ENCODE assay signal across 19 cellular contexts in genomic region chr4:5724377-5724776, GRCh38. TPM values are rescaled to one million over a fixed set of nuclear protein-coding genes. Genes with fewer than 3 reads are reported as not detected.
DNase-seq lines count a peak whose midpoint lies in the region; ATAC-seq, FAIRE-seq and TF ChIP-seq lines count a peak whose summit lies in the region.
"Had no signal": no experiment of that assay in that cellular context is flagged by ENCODE, and none has a peak within 500 bp of the region (broad histone marks: within the 10 kb centered on the region; RNA-seq: fewer than 3 reads in every experiment).

No MANE protein-coding gene starts in this region.

- CTCF ChIA-PET in A549 (lab: Yijun Ruan, JAX) (no interaction called here), K562 (lab: Yijun Ruan, JAX; ENCODE audit: low intra/inter-chr PET ratio) (no interaction called here), OCI-LY7 (lab: Charles Lee; ENCODE audit: unreplicated experiment) (no interaction called here)

- no peak overlapping the region for H2AFZ ChIP-seq in K562 (ENCODE audit: low read depth, low read length)
- H2AFZ ChIP-seq in OCI-LY7 (ENCODE audit: low read length): no peak overlapping the region

- DNase-seq in A549 (ENCODE audit: low read depth in 1 of 2, low spot score in 1 of 2) (peak in 1 of 2 experiments; percentile 41), HK-2 (ENCODE audit: unreplicated experiment) (peak; percentile 76), K562 (ENCODE audit: extremely low read depth in 1 of 4, low spot score in 3 of 4) (no peak), kidney tubule cell (ENCODE audit: low spot score) (peak; percentile 92), OCI-LY7 (ENCODE audit: low spot score) (no peak)
- DNase-seq in stimulated activated naive B cell treated with anti-CD40 and anti-IgM and Interleukin-4, amounts not matched to agents 10 μg/mL and 1 μg/mL and 100 μg/mL, for 72 hours: no peak
- DNase-seq: 8988T, AML-193, DMS53, GDM1, NCI-H1417 treated with DMSO at 0.1 percent for 48 hours, NCI-H2081, NCI-H524 treated with DMSO at 0.1 percent for 48 hours, OCI-M1, SK-N-SH had no signal

- no peak overlapping the region for H3K9ac ChIP-seq in K562 (ENCODE audit: insufficient read depth in 1 of 2, low read depth in 2 of 2, low read length in 2 of 2)
- H3K9ac ChIP-seq: SK-N-SH had no signal

- H4K20me1 ChIP-seq in K562 (replicated peaks; ENCODE audit: control insufficient read depth, insufficient read depth, low read length) (no peaks in the 10 kb centered on the region), OCI-LY7 (ENCODE audit: insufficient read depth, low read length) (no peaks in the 10 kb centered on the region)

- H3K9me3 ChIP-seq in A549 (no peaks in the 10 kb centered on the region), K562 (replicated peaks; ENCODE audit: control insufficient read depth, insufficient read depth, low read depth, low read length) (no peaks in the 10 kb centered on the region), OCI-LY7 (ENCODE audit: low read length) (no peaks in the 10 kb centered on the region)
- H3K9me3 ChIP-seq: SK-N-SH had no signal

- H3K27me3 Mint-ChIP-seq in stimulated activated naive B cell treated with anti-CD40 and anti-IgM and Interleukin-4, amounts not matched to agents 10 μg/mL and 1 μg/mL and 100 μg/mL, for 72 hours: peaks cover 7 to 13% of the 10 kb centered on the region in 2 donors

- H3K27ac ChIP-seq in A549 (peak overlapping the region; percentile 59 to 83; a peak in 5 of 6 replicates), K562 (ENCODE audit: extremely low read depth, low read depth, low read length) (no peak overlapping the region), OCI-LY7 (ENCODE audit: low read depth, low read length, poor library complexity, severe bottlenecking) (no peak overlapping the region)

- H3K9me2 ChIP-seq in OCI-LY7 (ENCODE audit: insufficient read depth, low read length): no peaks in the 10 kb centered on the region
- H3K9me2 ChIP-seq: SK-N-SH had no signal

- TF ChIP-seq RAD21 in A549 (conservative IDR thresholded peaks at IDR 0.05 in 1 of 2, IDR thresholded peaks at IDR 0.05 in 1 of 2) (no peak), K562 (CRISPR knock-in tag; conservative IDR thresholded peaks at IDR 0.05 in 1 of 2, IDR thresholded peaks at IDR 0.05 in 1 of 2) (no peak)

- TF ChIP-seq EP300 in A549 (IDR thresholded peaks at IDR 0.05) (no peak), K562 (IDR thresholded peaks at IDR 0.05; ENCODE audit: low read length) (no peak)

- no peaks in the 10 kb centered on the region for H3K4me1 Mint-ChIP-seq in stimulated activated naive B cell treated with anti-CD40 and anti-IgM and Interleukin-4, amounts not matched to agents 10 μg/mL and 1 μg/mL and 100 μg/mL, for 72 hours

- H3K79me2 ChIP-seq in K562 (ENCODE audit: control insufficient read depth, insufficient read depth, low read length) (no peaks in the 10 kb centered on the region), OCI-LY7 (ENCODE audit: insufficient read depth, low read depth, low read length) (no peaks in the 10 kb centered on the region)

- H3K9me1 ChIP-seq in K562 (ENCODE audit: control insufficient read depth, insufficient read depth, low read length): peaks cover 2% of the 10 kb centered on the region

- no peak overlapping the region for H3K4me3 Mint-ChIP-seq in stimulated activated naive B cell treated with anti-CD40 and anti-IgM and Interleukin-4, amounts not matched to agents 10 μg/mL and 1 μg/mL and 100 μg/mL, for 72 hours

- H3K4me3 ChIP-seq in A549: no peak overlapping the region
- no peak overlapping the region for H3K4me3 ChIP-seq in K562
- H3K4me3 ChIP-seq in OCI-LY7 (ENCODE audit: low read depth, low read length, poor library complexity, severe bottlenecking): no peak overlapping the region

- no peak for FAIRE-seq in A549 (lab: Jason Lieb, UNC)
- FAIRE-seq in K562 (lab: Jason Lieb, UNC): no peak
- FAIRE-seq: GM12892 had no signal

- WGBS in A549 (ENCODE audit: missing lambda C conversion rate): 49% methylated on average over 7 of the region's 7 CpGs
- 17% methylated on average over 7 of the region's 7 CpGs for WGBS in K562 (ENCODE audit: insufficient coverage, low coverage, missing lambda C conversion rate)

- no TSS peak for BruUV-seq in K562 (replicated peaks; lab: Mats Ljungman, UMichigan)
- BruUV-seq in OCI-LY7 (replicated peaks; lab: Mats Ljungman, UMichigan): no TSS peak

- H3K4me1 ChIP-seq in A549 (peaks cover 47% of the 10 kb centered on the region), K562 (replicated peaks in 1 of 2; ENCODE audit: control insufficient read depth in 2 of 2, insufficient read depth in 2 of 2, low read length in 2 of 2) (no peaks in the 10 kb centered on the region), OCI-LY7 (ENCODE audit: insufficient read depth, low read length, poor library complexity, severe bottlenecking) (no peaks in the 10 kb centered on the region)

- H3K36me3 Mint-ChIP-seq in stimulated activated naive B cell treated with anti-CD40 and anti-IgM and Interleukin-4, amounts not matched to agents 10 μg/mL and 1 μg/mL and 100 μg/mL, for 72 hours: no peaks in the 10 kb centered on the region

- H3K27ac Mint-ChIP-seq in stimulated activated naive B cell treated with anti-CD40 and anti-IgM and Interleukin-4, amounts not matched to agents 10 μg/mL and 1 μg/mL and 100 μg/mL, for 72 hours: no peak overlapping the region

- ATAC-seq in A549 (peak in 1 of 2 experiments; percentile 42; a peak in 2 of 6 replicates), K562 (no peak), GM21576 (IDR thresholded peaks at IDR 0.05; ENCODE audit: unreplicated experiment) (no peak), GM18511 (IDR thresholded peaks at IDR 0.05; ENCODE audit: unreplicated experiment) (no peak)
- ATAC-seq in stimulated activated naive B cell treated with anti-CD40 and anti-IgM and Interleukin-4, amounts not matched to agents 10 μg/mL and 1 μg/mL and 100 μg/mL, for 72 hours (replicated peaks): no peak
- ATAC-seq: Right ventricle myocardium inferior had no signal

- POLR2A ChIA-PET in A549 (lab: Yijun Ruan, JAX) (no interaction called here), K562 (lab: Yijun Ruan, JAX) (interaction anchor here (0.6 to 0.7 kb wide), 2 partner anchors 9 to 11 kb away, joined by 3 to 5 read pairs; no protein-coding TSS in a partner anchor), OCI-LY7 (lab: Charles Lee) (no interaction called here)

- TF ChIP-seq CTCF in A549 (IDR thresholded peaks at IDR 0.05) (no peak), K562 (IDR thresholded peaks at IDR 0.05 in 2 of 3, conservative IDR thresholded peaks at IDR 0.05 in 1 of 3; ENCODE audit: insufficient read depth in 2 of 3, low read depth in 1 of 3, low read length in 3 of 3) (no peak), OCI-LY7 (conservative IDR thresholded peaks at IDR 0.05; ENCODE audit: low read length) (no peak)

- TF ChIP-seq POLR2A in A549 (IDR thresholded peaks at IDR 0.05; ENCODE audit: low read length) (no peak), K562 (conservative IDR thresholded peaks at IDR 0.05) (no peak)

- no peaks in the 10 kb centered on the region for H3K27me3 ChIP-seq in K562 (ENCODE audit: control insufficient read depth in 2 of 2, insufficient read depth in 2 of 2, low read length in 2 of 2)

- H3K36me3 ChIP-seq in K562 (ENCODE audit: control insufficient read depth, insufficient read depth, low read length): no peaks in the 10 kb centered on the region
- no peaks in the 10 kb centered on the region for H3K36me3 ChIP-seq in OCI-LY7 (ENCODE audit: insufficient read depth, low read length)

- peak overlapping the region; percentile 47; the same call in 1 of the 3 replicates for H3K4me2 ChIP-seq in A549
- H3K4me2 ChIP-seq in K562 (ENCODE audit: insufficient read depth, low read length): no peak overlapping the region
- H3K4me2 ChIP-seq in OCI-LY7 (ENCODE audit: low read length): no peak overlapping the region
- H3K4me2 ChIP-seq: SK-N-SH had no signal

- peaks cover 5 to 8% of the 10 kb centered on the region in 2 donors for H3K9me3 Mint-ChIP-seq in stimulated activated naive B cell treated with anti-CD40 and anti-IgM and Interleukin-4, amounts not matched to agents 10 μg/mL and 1 μg/mL and 100 μg/mL, for 72 hours

- in situ Hi-C loops in K562 (cut with MboI): no loop called here

- intact Hi-C loops in K562 (cut with micrococcal nuclease): no loop called here
- intact Hi-C loops in OCI-LY7 (cut with micrococcal nuclease; ENCODE audit: unreplicated experiment): no loop called here

RNA-seq across cellular contexts. Expression of gene EVC, which starts 13.4 kb away (rescaled TPM):
- 3.0 and 5.7 TPM in 2 replicates for polyA plus RNA-seq in A549 (2011; rRNA removed)
- 4.0 and 5.6 TPM in 2 replicates for polyA plus RNA-seq in A549 (2012; cell fraction: cytosol; rRNA removed)
- 7.5 and 12.1 TPM in 2 replicates for polyA plus RNA-seq in A549 (2012; cell fraction: nucleus; rRNA removed)
- polyA plus RNA-seq in A549 (2017; fragmentation: RNase III; extraction: RNeasy Plus Mini Kit Qiagen cat#74134 plus additional on column Dnase treatment): 5.4 to 6.4 TPM (median 5.5 TPM) in 3 replicates
- 7.4 and 10.2 TPM in 2 replicates for polyA minus RNA-seq in A549 (2011; rRNA and poly(A)+ RNA removed)
- total RNA-seq in K562 (2011; cell fraction: chromatin; rRNA removed; ENCODE audit: low replicate concordance): 3.4 and 3.9 TPM in 2 replicates
- 1.3 and 1.6 TPM in 2 replicates for total RNA-seq in K562 (2011; cell fraction: nucleolus; rRNA removed)
- 1.1 and 2.0 TPM in 2 replicates for total RNA-seq in K562 (2011; cell fraction: nucleoplasm; rRNA removed)
- 0.91 and 2.3 TPM in 2 replicates for total RNA-seq in K562 (2014; rRNA removed)
- total RNA-seq in K562 (2014; rRNA removed; fragmentation: Illumina TruSeq; extraction: Trizol): 1.1 and 1.2 TPM in 2 replicates
- 1.4 and 1.7 TPM in 2 replicates for total RNA-seq in K562 (2015; rRNA removed; fragmentation: Illumina TruSeq; extraction: Trizol)
- total RNA-seq in K562 (2021): 3.2 and 3.4 TPM in 2 replicates
- 0.01 and 0.22 TPM in 2 replicates for polyA plus RNA-seq in K562 (2011; rRNA removed)
- polyA plus RNA-seq in K562 (2011; cell fraction: cytosol; rRNA removed): 0.01 and 0.10 TPM in 2 replicates
- 0.03 and 1.2 TPM in 2 replicates for polyA plus RNA-seq in K562 (2011; cell fraction: nucleus; rRNA removed)
- polyA plus RNA-seq in K562 (2012): 1.3 and 3.9 TPM in 2 replicates
- polyA plus RNA-seq in K562 (2014; fragmentation: Illumina TruSeq; extraction: Trizol): 1.2 and 1.5 TPM in 2 replicates
- polyA plus RNA-seq in K562 (2014; fragmentation: Nextera tagmentation; extraction: Ambion mirVana): under 1 TPM; 0.03 to 0.08 TPM
- 2.6 and 2.7 TPM in 2 replicates for polyA plus RNA-seq in K562 (2014; rRNA removed)
- 0.06 and 0.18 TPM in 2 replicates for polyA minus RNA-seq in K562 (2011; rRNA and poly(A)+ RNA removed)
- polyA minus RNA-seq in K562 (2011; cell fraction: cytosol; rRNA and poly(A)+ RNA removed): 0.10 TPM in 1 of 2 replicates, not detected in the other
- polyA minus RNA-seq in K562 (2011; cell fraction: nucleus; rRNA and poly(A)+ RNA removed): 0.44 and 1.1 TPM in 2 replicates
- not detected in 2 replicates for total RNA-seq in OCI-LY7 (2014; rRNA removed; shearing (Covaris generic))
- not detected in 2 replicates for total RNA-seq in OCI-LY7 (2022)

RNA-seq across cellular contexts. Expression of gene EVC2, which starts 16.0 kb away (rescaled TPM):
- polyA plus RNA-seq in A549 (2011; rRNA removed) (0.96 and 1.5 TPM in 2 replicates), A549 (2017; fragmentation: RNase III; extraction: RNeasy Plus Mini Kit Qiagen cat#74134 plus additional on column Dnase treatment) (1.3 to 1.5 TPM (median 1.5 TPM) in 3 replicates), K562 (2011; rRNA removed) (0.03 TPM in 1 of 2 replicates, not detected in the other), K562 (2014; fragmentation: Illumina TruSeq; extraction: Trizol) (0.26 and 0.33 TPM in 2 replicates), K562 (2014; fragmentation: Nextera tagmentation; extraction: Ambion mirVana) (under 1 TPM in 1 of 2 experiments, not detected in 1; 0.07 TPM), K562 (2014; rRNA removed) (0.36 and 0.42 TPM in 2 replicates)
- 0.53 and 0.70 TPM in 2 replicates for polyA plus RNA-seq in A549 (2012; cell fraction: cytosol; rRNA removed)
- 1.7 and 1.9 TPM in 2 replicates for polyA plus RNA-seq in A549 (2012; cell fraction: nucleus; rRNA removed)
- 3.5 and 4.9 TPM in 2 replicates for polyA minus RNA-seq in A549 (2011; rRNA and poly(A)+ RNA removed)
- total RNA-seq in K562 (2011; cell fraction: chromatin; rRNA removed; ENCODE audit: low replicate concordance): 0.62 and 0.63 TPM in 2 replicates
- 0.26 and 0.33 TPM in 2 replicates for total RNA-seq in K562 (2011; cell fraction: nucleolus; rRNA removed)
- total RNA-seq in K562 (2011; cell fraction: nucleoplasm; rRNA removed): 0.31 and 0.51 TPM in 2 replicates
- total RNA-seq in K562 (2014; rRNA removed) (0.54 and 0.61 TPM in 2 replicates), K562 (2014; rRNA removed; fragmentation: Illumina TruSeq; extraction: Trizol) (0.29 and 0.45 TPM in 2 replicates), K562 (2015; rRNA removed; fragmentation: Illumina TruSeq; extraction: Trizol) (0.45 and 0.51 TPM in 2 replicates), K562 (2021) (0.47 and 0.55 TPM in 2 replicates), OCI-LY7 (2022) (3.4 and 3.6 TPM in 2 replicates)
- polyA plus RNA-seq in K562 (2011; cell fraction: cytosol; rRNA removed): 0.01 TPM in 1 of 2 replicates, not detected in the other
- 0.10 TPM in 1 of 2 replicates, not detected in the other for polyA plus RNA-seq in K562 (2011; cell fraction: nucleus; rRNA removed)
- polyA plus RNA-seq in K562 (2012): 0.36 and 1.2 TPM in 2 replicates
- polyA minus RNA-seq in K562 (2011; rRNA and poly(A)+ RNA removed): 0.04 TPM in 1 of 2 replicates, not detected in the other
- polyA minus RNA-seq in K562 (2011; cell fraction: cytosol; rRNA and poly(A)+ RNA removed): not detected in 2 replicates
- 0.13 TPM in 1 of 2 replicates, not detected in the other for polyA minus RNA-seq in K562 (2011; cell fraction: nucleus; rRNA and poly(A)+ RNA removed)
- total RNA-seq in OCI-LY7 (2014; rRNA removed; shearing (Covaris generic)): 0.05 TPM in 1 of 2 replicates, not detected in the other
- polyA plus RNA-seq: SK-N-SH had no signal

Comparison
In these comparisons a context has a peak if more than half of its experiments do, and no peak if none do; other contexts are left out.
1. DNase-seq: peak in HK-2 (single experiment) and kidney tubule cell (single experiment); none in K562 (0 of 4), stimulated activated naive B cell treated with anti-CD40 and anti-IgM and Interleukin-4, amounts not matched to agents 10 μg/mL and 1 μg/mL and 100 μg/mL, for 72 hours (single experiment) and OCI-LY7 (single experiment).
2. H3K27ac ChIP-seq: peak in A549 (2 of 2); none in K562 (single experiment) and OCI-LY7 (single experiment).
3. Of the 35 proteins assayed by ChIP-seq in both K562 and A549: peak only in K562: none; only in A549: none; in both: USF2; in neither: 34.